22 cellular contexts compared by ENCODE assay signal in the genomic region with DNA sequence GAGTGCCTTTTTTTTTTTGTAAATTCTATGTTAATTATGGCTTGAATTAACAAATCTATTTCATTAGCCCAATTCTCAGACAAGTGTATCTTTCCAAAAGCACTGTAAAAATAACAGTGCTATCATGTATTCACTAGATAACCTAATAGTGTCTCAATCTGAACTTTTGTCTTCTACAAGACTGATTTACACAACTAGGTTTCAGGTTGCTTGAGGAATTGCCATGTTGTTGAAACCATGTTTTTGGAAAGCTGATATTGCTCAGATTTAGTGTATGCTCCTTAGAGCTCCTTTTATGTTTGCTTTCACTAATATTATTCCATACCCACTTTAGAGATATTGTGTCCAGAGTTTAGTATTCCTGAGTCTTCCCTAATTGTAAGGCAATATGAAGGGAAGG.
DNase-seq lines count a peak whose midpoint lies in the region; ATAC-seq and TF ChIP-seq lines count a peak whose summit lies in the region.
"Had no signal": no experiment of that assay in that cellular context is flagged by ENCODE, and none has a peak within 500 bp of the region (broad histone marks: within the 10 kb centered on the region; RNA-seq: fewer than 3 reads in every experiment).

No MANE protein-coding gene starts in this region.

- peak overlapping the region; percentile 56 to 89 (median 57) for H3K27ac Mint-ChIP-seq in nephron
- H3K27ac Mint-ChIP-seq: CD4-positive, CD25-positive, alpha-beta regulatory T cell had no signal

- no peak overlapping the region for H3K4me3 Mint-ChIP-seq in nephron
- H3K4me3 Mint-ChIP-seq: CD4-positive, CD25-positive, alpha-beta regulatory T cell had no signal

- H3K27me3 ChIP-seq in left ventricle myocardium inferior (ENCODE audit: low read depth) (no peaks in the 10 kb centered on the region), gastrocnemius medialis (no peaks in the 10 kb centered on the region)
- H3K27me3 ChIP-seq: BE2C, MG63 had no signal

- H3K27ac ChIP-seq in left ventricle myocardium inferior (replicated peaks) = peak overlapping the region; percentile 66
- peak overlapping the region; percentile 62 to 79 (median 74) for H3K27ac ChIP-seq in gastrocnemius medialis
- H3K27ac ChIP-seq in substantia nigra (ENCODE audit: low read depth, low read length, poor library complexity, severe bottlenecking) = no peak overlapping the region
- H3K27ac ChIP-seq: PC-9, SJSA1 had no signal

- H3K27me3 Mint-ChIP-seq in nephron (ENCODE audit: low read depth) = no peaks in the 10 kb centered on the region

- no peak for TF ChIP-seq POLR2A in gastrocnemius medialis (IDR thresholded peaks at IDR 0.05)

- H3K36me3 ChIP-seq in left ventricle myocardium inferior (peaks cover 2% of the 10 kb centered on the region), gastrocnemius medialis (no peaks in the 10 kb centered on the region)
- H3K36me3 ChIP-seq: BE2C, MG63, SJSA1 had no signal

- DNase-seq in left ventricle myocardium inferior (no peak), Right ventricle myocardium superior (no peak), gastrocnemius medialis (no peak), substantia nigra (lab: John Stamatoyannopoulos, UW) (no peak), NCI-H2196 (lab: John Stamatoyannopoulos, UW; ENCODE audit: unreplicated experiment) (no peak)
- no peak for DNase-seq in activated CD4-positive, alpha-beta T cell treated with anti-CD3 and anti-CD28 coated beads for 48 hours
- DNase-seq: 8988T; BE2C; CD4-positive, CD25-positive, alpha-beta regulatory T cell; DMS153; DND-41; KG1; MG63; NCI-H1105 treated with DMSO at 0.1 percent for 48 hours; NCI-H2029; NCI-H446 treated with DMSO at 0.1 percent for 48 hours; NCI-H526; NCI-H82; NK-92 treated with Interleukin-12 subunit alpha and Interleukin-12 subunit beta, amount 100 ng/mL, for 24 hours; PC-9 had no signal

- H3K4me3 ChIP-seq in left ventricle myocardium inferior (no peak overlapping the region), gastrocnemius medialis (no peak overlapping the region)
- H3K4me3 ChIP-seq: MG63, PC-9, SJSA1 had no signal

- ATAC-seq in Right ventricle myocardium superior (ENCODE audit: poor library complexity) = no peak
- ATAC-seq in gastrocnemius medialis = peak; percentile 64 to 73

- no peak for TF ChIP-seq CTCF in left ventricle myocardium inferior (IDR thresholded peaks at IDR 0.05; ENCODE audit: borderline replicate concordance)
- no peak for TF ChIP-seq CTCF in nephron (IDR thresholded peaks at IDR 0.05; ENCODE audit: unreplicated experiment in 3 of 3)
- TF ChIP-seq CTCF in gastrocnemius medialis (IDR thresholded peaks at IDR 0.05 in 4 of 5, conservative IDR thresholded peaks at IDR 0.05 in 1 of 5) = no peak

- peaks cover 41% of the 10 kb centered on the region for H3K4me1 ChIP-seq in left ventricle myocardium inferior
- H3K4me1 ChIP-seq in gastrocnemius medialis = peaks cover 33 to 44% of the 10 kb centered on the region in 2 donors
- H3K4me1 ChIP-seq: BE2C had no signal

- H3K36me3 Mint-ChIP-seq in nephron (ENCODE audit: low read depth) = peaks cover 1% of the 10 kb centered on the region

- H3K9me3 Mint-ChIP-seq in nephron = peaks cover 12% of the 10 kb centered on the region

- peaks cover 13% of the 10 kb centered on the region for H3K9me3 ChIP-seq in left ventricle myocardium inferior (replicated peaks)
- H3K9me3 ChIP-seq in gastrocnemius medialis = no peaks in the 10 kb centered on the region
- H3K9me3 ChIP-seq: BE2C, MG63, SJSA1 had no signal

- intact Hi-C loops in left ventricle myocardium inferior (cut with micrococcal nuclease) (no loop called here), Right ventricle myocardium superior (cut with DNase I) (no loop called here), gastrocnemius medialis (cut with DNase I; ENCODE audit: low total_unique reads) (no loop called here)

- in situ Hi-C loops in gastrocnemius medialis (cut with MboI; ENCODE audit: low sequenced_read_pairs in 4 of 4) = no loop called here

- peaks cover 50% of the 10 kb centered on the region for H3K4me1 Mint-ChIP-seq in nephron
- H3K4me1 Mint-ChIP-seq: CD4-positive, CD25-positive, alpha-beta regulatory T cell had no signal
